Comparison of ENCODE assay signal across 11 cellular contexts in the genomic region with DNA sequence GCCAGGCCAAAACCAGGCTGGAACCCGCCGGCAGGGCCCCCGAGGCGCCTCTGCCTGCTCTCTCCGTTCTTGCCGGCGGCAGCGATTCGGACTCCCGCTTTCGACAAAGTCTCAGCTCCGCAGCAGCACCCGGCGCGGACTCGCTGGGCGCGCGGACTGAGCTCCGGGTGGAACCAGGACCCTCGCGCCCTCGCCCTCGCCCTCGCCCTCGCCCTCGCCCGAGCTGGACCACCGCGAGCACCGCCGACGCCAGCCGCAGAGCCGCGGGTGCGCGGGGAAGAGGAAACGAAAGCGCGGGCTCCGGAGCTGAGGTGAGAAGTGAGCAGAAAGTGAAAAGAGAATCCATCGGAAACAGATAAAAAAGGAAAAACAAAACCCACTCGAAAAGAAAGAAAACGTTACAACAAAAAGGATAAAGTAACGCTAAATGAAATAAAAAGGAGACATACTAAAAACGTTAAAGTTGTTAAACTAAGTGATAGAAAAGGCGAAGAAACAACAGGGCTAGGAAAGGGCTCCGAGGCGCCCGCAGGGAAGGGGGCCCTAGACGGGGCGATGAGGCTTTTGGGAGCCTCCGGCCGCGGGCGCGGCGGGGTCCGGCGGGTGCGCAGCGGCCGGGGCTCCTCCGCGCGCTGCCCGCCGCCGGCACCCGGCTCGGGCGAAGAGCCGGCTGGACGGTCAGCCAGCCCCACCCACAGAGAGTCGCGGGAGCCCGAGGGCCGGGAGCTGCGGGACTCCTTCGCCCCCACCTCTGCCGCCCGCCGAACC.
DNase-seq lines count a peak whose midpoint lies in the region; ATAC-seq, FAIRE-seq and TF ChIP-seq lines count a peak whose summit lies in the region.
"Had no signal": no experiment of that assay in that cellular context is flagged by ENCODE, and none has a peak within 500 bp of the region (broad histone marks: within the 10 kb centered on the region; RNA-seq: fewer than 3 reads in every experiment).

No MANE protein-coding gene starts in this region.

- peaks cover 17 to 33% (median 30%) of the 10 kb centered on the region in 3 donors for H3K4me1 Mint-ChIP-seq in CD8-positive, alpha-beta memory T cell

- peak overlapping the region in 3 of 8 donors; percentile 42 to 70 (median 57) for H3K27ac Mint-ChIP-seq in CD8-positive, alpha-beta memory T cell

- no peak for DNase-seq in CD8-positive, alpha-beta memory T cell
- DNase-seq in RPMI8226 = peak; percentile 50
- peak; percentile 17 for DNase-seq in epidermal melanocyte (ENCODE audit: insufficient read length, low spot score)
- DNase-seq in pancreas = peak in 1 of 6 donors; percentile 64
- no peak for DNase-seq in effector CD8-positive, alpha-beta T cell (lab: John Stamatoyannopoulos, UW)
- no peak for DNase-seq in cerebellar cortex (ENCODE audit: low spot score)
- no peak for DNase-seq in HTR-8/SVneo (ENCODE audit: insufficient read length, low spot score)
- no peak for DNase-seq in D721Med (ENCODE audit: insufficient read length, low spot score)
- DNase-seq: effector CD4-positive, alpha-beta T cell; NCI-H510A treated with DMSO at 0.1 percent for 48 hours had no signal

- H3K4me3 Mint-ChIP-seq in CD8-positive, alpha-beta memory T cell = peak overlapping the region; percentile 76 to 89 (median 83)

- no peaks in the 10 kb centered on the region for H3K9me3 Mint-ChIP-seq in CD8-positive, alpha-beta memory T cell

- H3K36me3 Mint-ChIP-seq in CD8-positive, alpha-beta memory T cell = no peaks in the 10 kb centered on the region

- no peaks in the 10 kb centered on the region for H3K9me3 ChIP-seq in CD8-positive, alpha-beta memory T cell (ENCODE audit: low read length)
- H3K9me3 ChIP-seq in pancreas = no peaks in the 10 kb centered on the region

- intact Hi-C loops in pancreas (cut with DNase I) = no loop called here

- H3K27me3 ChIP-seq in CD8-positive, alpha-beta memory T cell (ENCODE audit: insufficient read depth, low read length, poor library complexity, severe bottlenecking) = peaks cover 79% of the 10 kb centered on the region
- peaks cover 0 to 54% (median 8%) of the 10 kb centered on the region in 4 donors for H3K27me3 ChIP-seq in pancreas

- WGBS in pancreas, 2 donors = 4 to 5% methylated on average over 66 to 84 of the region's 84 CpGs

- peak overlapping the region; percentile 26 for H3K4me3 ChIP-seq in CD8-positive, alpha-beta memory T cell (ENCODE audit: low read length)
- peak overlapping the region in 3 of 4 donors; percentile 8 to 40 (median 21) for H3K4me3 ChIP-seq in pancreas

- H3K27me3 Mint-ChIP-seq in CD8-positive, alpha-beta memory T cell = peaks cover 72 to 87% of the 10 kb centered on the region in 2 donors

- FAIRE-seq in pancreas (lab: Jason Lieb, UNC) (no peak), HTR-8/SVneo (lab: Jason Lieb, UNC) (no peak), D721Med (lab: Jason Lieb, UNC) (no peak)
- FAIRE-seq: GM18507 had no signal

- H3K4me1 ChIP-seq in CD8-positive, alpha-beta memory T cell (ENCODE audit: insufficient read depth, low read length) = peaks cover 27% of the 10 kb centered on the region
- H3K4me1 ChIP-seq in pancreas = peaks cover 0 to 3% (median 0%) of the 10 kb centered on the region in 3 donors

- POLR2A ChIA-PET in CD8-positive, alpha-beta memory T cell (lab: Charles Lee) = no interaction called here

- no peak overlapping the region for H3K27ac ChIP-seq in CD8-positive, alpha-beta memory T cell (ENCODE audit: low read depth, low read length)
- H3K27ac ChIP-seq in pancreas = no peak overlapping the region

- TF ChIP-seq CTCF in pancreas (IDR thresholded peaks at IDR 0.05) = no peak
- TF ChIP-seq CTCF in D721Med (IDR thresholded peaks at IDR 0.05; ENCODE audit: insufficient read depth, missing control alignments) = no peak

- CTCF ChIA-PET in CD8-positive, alpha-beta memory T cell (lab: Charles Lee) = interaction anchor here (0.8 to 1.8 kb wide), 3 partner anchors 10 to 51 kb away, joined by 3 to 6 read pairs (median 3); no protein-coding TSS in a partner anchor

- H3K36me3 ChIP-seq in CD8-positive, alpha-beta memory T cell (ENCODE audit: insufficient read depth, low read length) = no peaks in the 10 kb centered on the region
- H3K36me3 ChIP-seq in pancreas = no peaks in the 10 kb centered on the region

- ATAC-seq in pancreas = peak; percentile 24 to 64 (median 48)

Comparison
In these comparisons a context has a peak if more than half of its experiments do, and no peak if none do; other contexts are left out.
1. DNase-seq: peak in RPMI8226 (single experiment) and epidermal melanocyte (single experiment); none in CD8-positive, alpha-beta memory T cell (0 of 5), effector CD8-positive, alpha-beta T cell (single experiment), cerebellar cortex (single experiment), HTR-8/SVneo (single experiment) and D721Med (single experiment).